In genomic region chr3:182612332-182612731, GRCh38 we compare ENCODE assay signal across 35 cellular contexts.
"Had no signal": no experiment of that assay in that cellular context is flagged by ENCODE, and none has a peak within 500 bp of the region (broad histone marks: within the 10 kb centered on the region; RNA-seq: fewer than 3 reads in every experiment).

No MANE protein-coding gene starts in this region.

- H3K36me3 ChIP-seq: MG63 had no signal

- DNase-seq: Kasumi-1, MG63, MM.1S, MV-4-11, NCI-H1048, NCI-H1092, NCI-H1092 treated with DMSO at 0.1 percent for 48 hours, NCI-H1105, NCI-H1105 treated with DMSO at 0.1 percent for 48 hours, NCI-H1417, NCI-H1417 treated with DMSO at 0.1 percent for 48 hours, NCI-H1436, NCI-H1436 treated with DMSO at 0.1 percent for 48 hours, NCI-H146, NCI-H1694, NCI-H1694 treated with DMSO at 0.1 percent for 48 hours, NCI-H187, NCI-H187 treated with DMSO at 0.1 percent for 48 hours, NCI-H1930, NCI-H2029, NCI-H2029 treated with DMSO at 0.1 percent for 48 hours, NCI-H2081, NCI-H2081 treated with DMSO at 0.1 percent for 48 hours, NCI-H2107, NCI-H2171, NCI-H2171 treated with DMSO at 0.1 percent for 48 hours, NCI-H2227 treated with DMSO at 0.1 percent for 48 hours, NCI-H226, NCI-H345, NCI-H446, NCI-H446 treated with DMSO at 0.1 percent for 48 hours, NCI-H510A, NCI-H510A treated with DMSO at 0.1 percent for 48 hours, NCI-H524, NCI-H524 treated with DMSO at 0.1 percent for 48 hours had no signal

- H3K4me3 ChIP-seq: MG63 had no signal

- H3K9me3 ChIP-seq: MG63 had no signal
